Comparison of ENCODE assay signal across 22 cellular contexts in the genomic region with DNA sequence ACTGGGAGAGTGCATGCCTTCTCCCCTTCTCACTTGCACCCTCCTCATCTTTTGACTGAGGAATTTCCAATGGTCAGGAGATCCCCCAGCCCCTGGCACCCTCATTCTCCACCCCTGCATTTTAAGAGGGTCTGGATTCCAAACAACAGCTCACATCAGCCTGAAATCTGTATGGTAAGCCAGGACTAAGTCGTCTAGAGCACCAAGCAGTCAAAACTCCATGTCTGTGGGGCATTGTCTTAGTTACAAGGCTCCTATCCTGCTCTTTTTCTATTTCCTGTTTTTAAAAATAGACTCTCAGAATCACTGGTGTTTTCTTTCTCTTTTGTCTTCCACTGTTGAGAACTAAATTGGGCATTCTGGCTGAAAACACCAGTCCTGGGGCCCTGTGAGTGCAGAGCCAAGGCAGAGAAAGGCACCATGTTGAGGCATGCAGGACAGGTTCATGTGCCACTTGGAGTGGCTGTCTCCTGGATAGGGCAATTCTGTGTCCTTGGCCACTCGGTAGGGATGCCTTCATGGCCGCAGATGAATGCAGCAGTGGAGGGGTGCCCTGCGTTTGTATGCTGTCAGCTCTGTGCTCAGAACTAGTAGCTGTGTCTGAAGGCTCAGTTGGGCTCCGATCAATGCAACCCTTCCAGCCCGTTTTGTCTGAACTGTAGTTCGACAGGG.
"Had no signal": no experiment of that assay in that cellular context is flagged by ENCODE, and none has a peak within 500 bp of the region (broad histone marks: within the 10 kb centered on the region; RNA-seq: fewer than 3 reads in every experiment).

No MANE protein-coding gene starts in this region.

- H3K9me3 Mint-ChIP-seq: activated CD4-positive, alpha-beta T cell treated with anti-CD3 and anti-CD28 coated beads, Interleukin-2, amount 10 ng/mL, durations not matched to agents 24 days and 14 days; activated CD8-positive, alpha-beta T cell treated with anti-CD3 and anti-CD28 coated beads for 36 hours; activated naive CD4-positive, alpha-beta T cell treated with anti-CD3 and anti-CD28 coated beads for 36 hours; activated T-cell treated with anti-CD3 and anti-CD28 coated beads, Interleukin-2, amount 50 U/mL, for 24 hours; central memory CD8-positive, alpha-beta T cell; endodermal cell; naive thymus-derived CD4-positive, alpha-beta T cell had no signal

- H3K4me1 ChIP-seq: colonic mucosa, foreskin keratinocyte, pancreas, upper lobe of right lung had no signal

- H3K9me3 ChIP-seq: colonic mucosa, neutrophil, pancreas, right lobe of liver, upper lobe of right lung had no signal

- H3K27me3 Mint-ChIP-seq: activated CD8-positive, alpha-beta T cell treated with anti-CD3 and anti-CD28 coated beads for 36 hours had no signal

- H3K27ac Mint-ChIP-seq: activated CD4-positive, alpha-beta T cell treated with anti-CD3 and anti-CD28 coated beads, Interleukin-2, amount 10 ng/mL, durations not matched to agents 24 days and 14 days; activated CD8-positive, alpha-beta T cell treated with anti-CD3 and anti-CD28 coated beads for 36 hours; activated naive CD4-positive, alpha-beta T cell treated with anti-CD3 and anti-CD28 coated beads for 36 hours; activated T-cell treated with anti-CD3 and anti-CD28 coated beads, Interleukin-2, amount 50 U/mL, for 24 hours; endodermal cell; naive thymus-derived CD4-positive, alpha-beta T cell had no signal

- H3K27me3 ChIP-seq: colonic mucosa, neutrophil, right lobe of liver, upper lobe of right lung had no signal

- H3K4me3 Mint-ChIP-seq: activated CD4-positive, alpha-beta T cell treated with anti-CD3 and anti-CD28 coated beads, Interleukin-2, amount 10 ng/mL, durations not matched to agents 24 days and 14 days; activated CD8-positive, alpha-beta T cell treated with anti-CD3 and anti-CD28 coated beads for 36 hours; activated naive CD4-positive, alpha-beta T cell treated with anti-CD3 and anti-CD28 coated beads for 36 hours; activated T-cell treated with anti-CD3 and anti-CD28 coated beads, Interleukin-2, amount 50 U/mL, for 24 hours; central memory CD8-positive, alpha-beta T cell; endodermal cell; naive thymus-derived CD4-positive, alpha-beta T cell had no signal

- ATAC-seq: activated CD8-positive, alpha-beta T cell treated with anti-CD3 and anti-CD28 coated beads for 36 hours; foreskin keratinocyte; left cardiac atrium; naive thymus-derived CD4-positive, alpha-beta T cell; pancreas; upper lobe of right lung had no signal

- H3K36me3 Mint-ChIP-seq: naive thymus-derived CD4-positive, alpha-beta T cell had no signal

- H3K4me1 Mint-ChIP-seq: activated CD4-positive, alpha-beta T cell treated with anti-CD3 and anti-CD28 coated beads, Interleukin-2, amount 10 ng/mL, durations not matched to agents 24 days and 14 days; central memory CD8-positive, alpha-beta T cell; naive thymus-derived CD4-positive, alpha-beta T cell had no signal

- H3K4me3 ChIP-seq: colonic mucosa, pancreas, right lobe of liver, upper lobe of right lung had no signal

- DNase-seq: activated CD4-positive, alpha-beta T cell treated with anti-CD3 and anti-CD28 coated beads, Interleukin-2, amount 10 ng/mL, durations not matched to agents 24 days and 14 days; activated CD8-positive, alpha-beta T cell treated with anti-CD3 and anti-CD28 coated beads for 36 hours; activated naive CD4-positive, alpha-beta T cell treated with anti-CD3 and anti-CD28 coated beads for 36 hours; activated T-cell treated with anti-CD3 and anti-CD28 coated beads, Interleukin-2, amount 50 U/mL, for 24 hours; aorta; colonic mucosa; endodermal cell; foreskin keratinocyte; glutamatergic neuron; hippocampal formation; left cardiac atrium; mesenchymal stem cell; naive thymus-derived CD4-positive, alpha-beta T cell; pancreas; right lobe of liver; small intestine; stimulated activated CD4-positive, alpha-beta T cell treated with anti-CD3 and anti-CD28 coated beads, Interleukin-15, amount 100 ng/mL, for 24 hours; stimulated activated CD4-positive, alpha-beta T cell treated with anti-CD3 and anti-CD28 coated beads, Interleukin-2, amount 100 ng/mL, for 48 hours; T-helper 9 cell; upper lobe of right lung had no signal

- H3K36me3 ChIP-seq: colonic mucosa, neutrophil, pancreas, right lobe of liver, upper lobe of right lung had no signal

- H3K27ac ChIP-seq: colonic mucosa, foreskin keratinocyte, neutrophil, pancreas, right lobe of liver, upper lobe of right lung had no signal
